ENCODE assay signal across 1 cellular context in the genomic region with DNA sequence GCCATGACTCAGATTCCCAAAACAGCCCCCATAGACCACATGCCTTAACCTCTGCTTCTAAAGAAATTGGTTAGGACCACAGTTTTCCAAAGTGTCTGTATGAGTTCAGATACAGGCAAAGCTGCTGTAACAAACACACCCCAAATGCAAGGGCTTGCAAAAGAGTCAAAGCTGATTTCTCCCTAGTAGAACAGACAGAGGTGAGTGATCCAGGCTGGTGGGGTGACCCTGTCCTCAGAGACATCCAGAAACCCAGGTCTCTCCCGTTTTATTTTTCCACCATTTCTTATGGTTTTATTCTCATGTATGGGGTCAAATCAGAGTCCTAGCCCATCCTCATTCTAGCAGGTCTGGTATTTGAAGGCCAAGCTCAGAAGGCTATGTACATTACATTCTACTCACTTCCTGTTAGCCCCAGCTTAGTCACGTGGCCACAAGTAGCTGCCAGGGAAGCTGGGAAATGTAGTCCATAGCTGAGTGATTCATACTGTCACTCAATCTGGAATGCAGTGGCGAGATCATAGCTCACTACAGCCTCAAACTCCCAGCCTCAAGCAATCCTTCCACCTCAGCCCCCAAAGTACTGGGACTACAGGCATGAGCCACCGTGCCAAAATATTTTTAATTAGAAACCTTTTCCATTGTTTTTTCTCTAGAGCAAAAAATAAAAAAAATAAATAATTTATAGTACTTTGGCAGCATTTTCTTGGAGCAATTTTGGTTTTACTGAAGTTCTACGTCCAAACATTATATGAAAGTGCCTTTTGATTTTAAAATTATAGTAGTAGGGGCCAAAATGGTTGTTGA.
TF ChIP-seq lines count a peak whose summit lies in the region.

No MANE protein-coding gene starts in this region.

TF ChIP-seq in K562, 482 proteins besides CTCF, POLR2A, EP300 and RAD21 (continued from another document and continues in another):
- TF ChIP-seq ZNF143 (CRISPR knock-in tag; IDR thresholded peaks at IDR 0.05), result peak; percentile 93
- TF ChIP-seq NR2C1 (IDR thresholded peaks at IDR 0.05), result peak; percentile 45; the same call in 1 of the 2 replicates
- 0 out of 2 replicates have a peak, but pooled peaks have one; percentile 45 for TF ChIP-seq NR2C1 (tag; IDR thresholded peaks at IDR 0.05)
- TF ChIP-seq MCM5 (IDR thresholded peaks at IDR 0.05; ENCODE audit: low read depth), result no peak
- TF ChIP-seq, protein P1, sequence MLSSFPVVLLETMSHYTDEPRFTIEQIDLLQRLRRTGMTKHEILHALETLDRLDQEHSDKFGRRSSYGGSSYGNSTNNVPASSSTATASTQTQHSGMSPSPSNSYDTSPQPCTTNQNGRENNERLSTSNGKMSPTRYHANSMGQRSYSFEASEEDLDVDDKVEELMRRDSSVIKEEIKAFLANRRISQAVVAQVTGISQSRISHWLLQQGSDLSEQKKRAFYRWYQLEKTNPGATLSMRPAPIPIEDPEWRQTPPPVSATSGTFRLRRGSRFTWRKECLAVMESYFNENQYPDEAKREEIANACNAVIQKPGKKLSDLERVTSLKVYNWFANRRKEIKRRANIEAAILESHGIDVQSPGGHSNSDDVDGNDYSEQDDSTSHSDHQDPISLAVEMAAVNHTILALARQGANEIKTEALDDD (IDR thresholded peaks at IDR 0.05), result no peak
- TF ChIP-seq FOXK1 (CRISPR knock-in tag; IDR thresholded peaks at IDR 0.05; ENCODE audit: borderline replicate concordance), result no peak
- no peak for TF ChIP-seq ZNF583 (CRISPR knock-in tag; IDR thresholded peaks at IDR 0.05)
- no peak for TF ChIP-seq HNRNPLL (IDR thresholded peaks at IDR 0.05; ENCODE audit: low read depth, low read length, poor library complexity, severe bottlenecking)
- TF ChIP-seq ZNF384 (IDR thresholded peaks at IDR 0.05; ENCODE audit: low read depth, low read length), result no peak
- no peak for TF ChIP-seq TSC22D4 (tag; IDR thresholded peaks at IDR 0.05)
- no peak for TF ChIP-seq ZNF232 (CRISPR knock-in tag; IDR thresholded peaks at IDR 0.05)
- no peak for TF ChIP-seq MAFG (tag; conservative IDR thresholded peaks at IDR 0.05)
- no peak for TF ChIP-seq CREB1 (IDR thresholded peaks at IDR 0.05)
- TF ChIP-seq CREB1 (CRISPR knock-in tag; IDR thresholded peaks at IDR 0.05), result no peak
- TF ChIP-seq TBP (optimal IDR thresholded peaks at IDR 0.05; ENCODE audit: low read depth, low read length), result no peak
- peak; percentile 93 for TF ChIP-seq ELF1 (tag; IDR thresholded peaks at IDR 0.05)
- TF ChIP-seq OTX1 (CRISPR knock-in tag; IDR thresholded peaks at IDR 0.05), result no peak
- no peak for TF ChIP-seq PTTG1 (tag; IDR thresholded peaks at IDR 0.05; ENCODE audit: low read depth)
- TF ChIP-seq, protein P2, sequence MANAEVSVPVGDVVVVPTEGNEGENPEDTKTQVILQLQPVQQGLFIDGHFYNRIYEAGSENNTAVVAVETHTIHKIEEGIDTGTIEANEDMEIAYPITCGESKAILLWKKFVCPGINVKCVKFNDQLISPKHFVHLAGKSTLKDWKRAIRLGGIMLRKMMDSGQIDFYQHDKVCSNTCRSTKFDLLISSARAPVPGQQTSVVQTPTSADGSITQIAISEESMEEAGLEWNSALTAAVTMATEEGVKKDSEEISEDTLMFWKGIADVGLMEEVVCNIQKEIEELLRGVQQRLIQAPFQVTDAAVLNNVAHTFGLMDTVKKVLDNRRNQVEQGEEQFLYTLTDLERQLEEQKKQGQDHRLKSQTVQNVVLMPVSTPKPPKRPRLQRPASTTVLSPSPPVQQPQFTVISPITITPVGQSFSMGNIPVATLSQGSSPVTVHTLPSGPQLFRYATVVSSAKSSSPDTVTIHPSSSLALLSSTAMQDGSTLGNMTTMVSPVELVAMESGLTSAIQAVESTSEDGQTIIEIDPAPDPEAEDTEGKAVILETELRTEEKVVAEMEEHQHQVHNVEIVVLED (CRISPR knock-in tag; IDR thresholded peaks at IDR 0.05), result no peak
- TF ChIP-seq BRF1 (IDR thresholded peaks at IDR 0.05; ENCODE audit: borderline replicate concordance, extremely low read depth, insufficient read length), result no peak
- TF ChIP-seq SETDB1 (IDR thresholded peaks at IDR 0.05; ENCODE audit: low read length), result no peak
- no peak for TF ChIP-seq ZBED1 (IDR thresholded peaks at IDR 0.05)
- TF ChIP-seq, protein P3, sequence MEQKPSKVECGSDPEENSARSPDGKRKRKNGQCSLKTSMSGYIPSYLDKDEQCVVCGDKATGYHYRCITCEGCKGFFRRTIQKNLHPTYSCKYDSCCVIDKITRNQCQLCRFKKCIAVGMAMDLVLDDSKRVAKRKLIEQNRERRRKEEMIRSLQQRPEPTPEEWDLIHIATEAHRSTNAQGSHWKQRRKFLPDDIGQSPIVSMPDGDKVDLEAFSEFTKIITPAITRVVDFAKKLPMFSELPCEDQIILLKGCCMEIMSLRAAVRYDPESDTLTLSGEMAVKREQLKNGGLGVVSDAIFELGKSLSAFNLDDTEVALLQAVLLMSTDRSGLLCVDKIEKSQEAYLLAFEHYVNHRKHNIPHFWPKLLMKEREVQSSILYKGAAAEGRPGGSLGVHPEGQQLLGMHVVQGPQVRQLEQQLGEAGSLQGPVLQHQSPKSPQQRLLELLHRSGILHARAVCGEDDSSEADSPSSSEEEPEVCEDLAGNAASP (IDR thresholded peaks at IDR 0.05), result no peak
- TF ChIP-seq CBX1 (IDR thresholded peaks at IDR 0.05; ENCODE audit: low read depth), result no peak
- TF ChIP-seq COPS2 (conservative IDR thresholded peaks at IDR 0.05), result no peak
- TF ChIP-seq POLR2AphosphoS2 (IDR thresholded peaks at IDR 0.05; ENCODE audit: low read length), result no peak
- no peak for TF ChIP-seq HDAC3 (IDR thresholded peaks at IDR 0.05; ENCODE audit: borderline replicate concordance, partially characterized antibody)
- TF ChIP-seq TARDBP (IDR thresholded peaks at IDR 0.05), result no peak
- TF ChIP-seq JUND (IDR thresholded peaks at IDR 0.05; ENCODE audit: borderline replicate concordance, low read depth, low read length), result peak; percentile 75
- TF ChIP-seq JUND (tag; IDR thresholded peaks at IDR 0.05; ENCODE audit: borderline replicate concordance, low read depth, low read length), result peak; percentile 69; the same call in 2 of the 3 replicates
- TF ChIP-seq ATF7 (IDR thresholded peaks at IDR 0.05), result peak; percentile 49; the same call in 1 of the 2 replicates
- no peak for TF ChIP-seq PRMT5 (CRISPR knock-in tag; IDR thresholded peaks at IDR 0.05)
- TF ChIP-seq, protein P4, sequence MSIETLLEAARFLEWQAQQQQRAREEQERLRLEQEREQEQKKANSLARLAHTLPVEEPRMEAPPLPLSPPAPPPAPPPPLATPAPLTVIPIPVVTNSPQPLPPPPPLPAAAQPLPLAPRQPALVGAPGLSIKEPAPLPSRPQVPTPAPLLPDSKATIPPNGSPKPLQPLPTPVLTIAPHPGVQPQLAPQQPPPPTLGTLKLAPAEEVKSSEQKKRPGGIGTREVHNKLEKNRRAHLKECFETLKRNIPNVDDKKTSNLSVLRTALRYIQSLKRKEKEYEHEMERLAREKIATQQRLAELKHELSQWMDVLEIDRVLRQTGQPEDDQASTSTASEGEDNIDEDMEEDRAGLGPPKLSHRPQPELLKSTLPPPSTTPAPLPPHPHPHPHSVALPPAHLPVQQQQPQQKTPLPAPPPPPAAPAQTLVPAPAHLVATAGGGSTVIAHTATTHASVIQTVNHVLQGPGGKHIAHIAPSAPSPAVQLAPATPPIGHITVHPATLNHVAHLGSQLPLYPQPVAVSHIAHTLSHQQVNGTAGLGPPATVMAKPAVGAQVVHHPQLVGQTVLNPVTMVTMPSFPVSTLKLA (conservative IDR thresholded peaks at IDR 0.05), result peak in 1 of 2 experiments; percentile 37; a peak in 1 of 4 replicates
- no peak for TF ChIP-seq PCBP1 (IDR thresholded peaks at IDR 0.05; ENCODE audit: low read depth, low read length, poor library complexity, severe bottlenecking)
- no peak for TF ChIP-seq SAFB (IDR thresholded peaks at IDR 0.05; ENCODE audit: borderline replicate concordance, low read depth, low read length)
- no peak for TF ChIP-seq ZBTB1 (CRISPR knock-in tag; IDR thresholded peaks at IDR 0.05; ENCODE audit: borderline replicate concordance, low read depth)
- no peak for TF ChIP-seq KAT7 (CRISPR knock-in tag; IDR thresholded peaks at IDR 0.05; ENCODE audit: borderline replicate concordance)
- TF ChIP-seq, protein P5, sequence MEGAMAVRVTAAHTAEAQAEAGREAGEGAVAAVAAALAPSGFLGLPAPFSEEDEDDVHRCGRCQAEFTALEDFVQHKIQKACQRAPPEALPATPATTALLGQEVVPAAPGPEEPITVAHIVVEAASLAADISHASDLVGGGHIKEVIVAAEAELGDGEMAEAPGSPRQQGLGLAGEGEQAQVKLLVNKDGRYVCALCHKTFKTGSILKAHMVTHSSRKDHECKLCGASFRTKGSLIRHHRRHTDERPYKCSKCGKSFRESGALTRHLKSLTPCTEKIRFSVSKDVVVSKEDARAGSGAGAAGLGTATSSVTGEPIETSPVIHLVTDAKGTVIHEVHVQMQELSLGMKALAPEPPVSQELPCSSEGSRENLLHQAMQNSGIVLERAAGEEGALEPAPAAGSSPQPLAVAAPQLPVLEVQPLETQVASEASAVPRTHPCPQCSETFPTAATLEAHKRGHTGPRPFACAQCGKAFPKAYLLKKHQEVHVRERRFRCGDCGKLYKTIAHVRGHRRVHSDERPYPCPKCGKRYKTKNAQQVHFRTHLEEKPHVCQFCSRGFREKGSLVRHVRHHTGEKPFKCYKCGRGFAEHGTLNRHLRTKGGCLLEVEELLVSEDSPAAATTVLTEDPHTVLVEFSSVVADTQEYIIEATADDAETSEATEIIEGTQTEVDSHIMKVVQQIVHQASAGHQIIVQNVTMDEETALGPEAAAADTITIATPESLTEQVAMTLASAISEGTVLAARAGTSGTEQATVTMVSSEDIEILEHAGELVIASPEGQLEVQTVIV (CRISPR knock-in tag; IDR thresholded peaks at IDR 0.05; ENCODE audit: borderline replicate concordance), result no peak
- TF ChIP-seq SOX6 (IDR thresholded peaks at IDR 0.05), result no peak
- TF ChIP-seq ETV6 (IDR thresholded peaks at IDR 0.05; ENCODE audit: borderline replicate concordance in 1 of 2, low read depth in 2 of 2, low read length in 1 of 2), result no peak
- TF ChIP-seq ETV6 (CRISPR knock-in tag; IDR thresholded peaks at IDR 0.05; ENCODE audit: borderline replicate concordance), result no peak
- TF ChIP-seq KAT8 (IDR thresholded peaks at IDR 0.05; ENCODE audit: low read depth), result no peak
- TF ChIP-seq, protein P6, sequence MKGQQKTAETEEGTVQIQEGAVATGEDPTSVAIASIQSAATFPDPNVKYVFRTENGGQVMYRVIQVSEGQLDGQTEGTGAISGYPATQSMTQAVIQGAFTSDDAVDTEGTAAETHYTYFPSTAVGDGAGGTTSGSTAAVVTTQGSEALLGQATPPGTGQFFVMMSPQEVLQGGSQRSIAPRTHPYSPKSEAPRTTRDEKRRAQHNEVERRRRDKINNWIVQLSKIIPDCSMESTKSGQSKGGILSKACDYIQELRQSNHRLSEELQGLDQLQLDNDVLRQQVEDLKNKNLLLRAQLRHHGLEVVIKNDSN (CRISPR knock-in tag; IDR thresholded peaks at IDR 0.05), result peak; percentile 98
- TF ChIP-seq, protein P7, sequence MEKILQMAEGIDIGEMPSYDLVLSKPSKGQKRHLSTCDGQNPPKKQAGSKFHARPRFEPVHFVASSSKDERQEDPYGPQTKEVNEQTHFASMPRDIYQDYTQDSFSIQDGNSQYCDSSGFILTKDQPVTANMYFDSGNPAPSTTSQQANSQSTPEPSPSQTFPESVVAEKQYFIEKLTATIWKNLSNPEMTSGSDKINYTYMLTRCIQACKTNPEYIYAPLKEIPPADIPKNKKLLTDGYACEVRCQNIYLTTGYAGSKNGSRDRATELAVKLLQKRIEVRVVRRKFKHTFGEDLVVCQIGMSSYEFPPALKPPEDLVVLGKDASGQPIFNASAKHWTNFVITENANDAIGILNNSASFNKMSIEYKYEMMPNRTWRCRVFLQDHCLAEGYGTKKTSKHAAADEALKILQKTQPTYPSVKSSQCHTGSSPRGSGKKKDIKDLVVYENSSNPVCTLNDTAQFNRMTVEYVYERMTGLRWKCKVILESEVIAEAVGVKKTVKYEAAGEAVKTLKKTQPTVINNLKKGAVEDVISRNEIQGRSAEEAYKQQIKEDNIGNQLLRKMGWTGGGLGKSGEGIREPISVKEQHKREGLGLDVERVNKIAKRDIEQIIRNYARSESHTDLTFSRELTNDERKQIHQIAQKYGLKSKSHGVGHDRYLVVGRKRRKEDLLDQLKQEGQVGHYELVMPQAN (IDR thresholded peaks at IDR 0.05; ENCODE audit: borderline replicate concordance), result no peak
- TF ChIP-seq, protein P8, sequence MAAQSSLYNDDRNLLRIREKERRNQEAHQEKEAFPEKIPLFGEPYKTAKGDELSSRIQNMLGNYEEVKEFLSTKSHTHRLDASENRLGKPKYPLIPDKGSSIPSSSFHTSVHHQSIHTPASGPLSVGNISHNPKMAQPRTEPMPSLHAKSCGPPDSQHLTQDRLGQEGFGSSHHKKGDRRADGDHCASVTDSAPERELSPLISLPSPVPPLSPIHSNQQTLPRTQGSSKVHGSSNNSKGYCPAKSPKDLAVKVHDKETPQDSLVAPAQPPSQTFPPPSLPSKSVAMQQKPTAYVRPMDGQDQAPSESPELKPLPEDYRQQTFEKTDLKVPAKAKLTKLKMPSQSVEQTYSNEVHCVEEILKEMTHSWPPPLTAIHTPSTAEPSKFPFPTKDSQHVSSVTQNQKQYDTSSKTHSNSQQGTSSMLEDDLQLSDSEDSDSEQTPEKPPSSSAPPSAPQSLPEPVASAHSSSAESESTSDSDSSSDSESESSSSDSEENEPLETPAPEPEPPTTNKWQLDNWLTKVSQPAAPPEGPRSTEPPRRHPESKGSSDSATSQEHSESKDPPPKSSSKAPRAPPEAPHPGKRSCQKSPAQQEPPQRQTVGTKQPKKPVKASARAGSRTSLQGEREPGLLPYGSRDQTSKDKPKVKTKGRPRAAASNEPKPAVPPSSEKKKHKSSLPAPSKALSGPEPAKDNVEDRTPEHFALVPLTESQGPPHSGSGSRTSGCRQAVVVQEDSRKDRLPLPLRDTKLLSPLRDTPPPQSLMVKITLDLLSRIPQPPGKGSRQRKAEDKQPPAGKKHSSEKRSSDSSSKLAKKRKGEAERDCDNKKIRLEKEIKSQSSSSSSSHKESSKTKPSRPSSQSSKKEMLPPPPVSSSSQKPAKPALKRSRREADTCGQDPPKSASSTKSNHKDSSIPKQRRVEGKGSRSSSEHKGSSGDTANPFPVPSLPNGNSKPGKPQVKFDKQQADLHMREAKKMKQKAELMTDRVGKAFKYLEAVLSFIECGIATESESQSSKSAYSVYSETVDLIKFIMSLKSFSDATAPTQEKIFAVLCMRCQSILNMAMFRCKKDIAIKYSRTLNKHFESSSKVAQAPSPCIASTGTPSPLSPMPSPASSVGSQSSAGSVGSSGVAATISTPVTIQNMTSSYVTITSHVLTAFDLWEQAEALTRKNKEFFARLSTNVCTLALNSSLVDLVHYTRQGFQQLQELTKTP (IDR thresholded peaks at IDR 0.05; ENCODE audit: low read depth in 1 of 2, partially characterized antibody in 2 of 2), result peak in 1 of 2 experiments; percentile 87
- no peak for TF ChIP-seq NR2C2 (CRISPR knock-in tag; IDR thresholded peaks at IDR 0.05)
- peak; percentile 37; the same call in 1 of the 2 replicates for TF ChIP-seq NR2C2 (tag; IDR thresholded peaks at IDR 0.05)
- TF ChIP-seq, protein P9, sequence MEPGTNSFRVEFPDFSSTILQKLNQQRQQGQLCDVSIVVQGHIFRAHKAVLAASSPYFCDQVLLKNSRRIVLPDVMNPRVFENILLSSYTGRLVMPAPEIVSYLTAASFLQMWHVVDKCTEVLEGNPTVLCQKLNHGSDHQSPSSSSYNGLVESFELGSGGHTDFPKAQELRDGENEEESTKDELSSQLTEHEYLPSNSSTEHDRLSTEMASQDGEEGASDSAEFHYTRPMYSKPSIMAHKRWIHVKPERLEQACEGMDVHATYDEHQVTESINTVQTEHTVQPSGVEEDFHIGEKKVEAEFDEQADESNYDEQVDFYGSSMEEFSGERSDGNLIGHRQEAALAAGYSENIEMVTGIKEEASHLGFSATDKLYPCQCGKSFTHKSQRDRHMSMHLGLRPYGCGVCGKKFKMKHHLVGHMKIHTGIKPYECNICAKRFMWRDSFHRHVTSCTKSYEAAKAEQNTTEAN (CRISPR knock-in tag; IDR thresholded peaks at IDR 0.05), result no peak
